1 cellular context compared by ENCODE assay signal in genomic region chr13:70544706-70545105, GRCh38.
TF ChIP-seq lines count a peak whose summit lies in the region.

No MANE protein-coding gene starts in this region.

TF ChIP-seq in GM12878, 131 proteins besides CTCF, POLR2A, EP300 and RAD21:
- TF ChIP-seq CREB1 (IDR thresholded peaks at IDR 0.05; ENCODE audit: low read depth), result no peak
- no peak for TF ChIP-seq MAX (IDR thresholded peaks at IDR 0.05; ENCODE audit: low read depth, low read length)
- TF ChIP-seq POLR2AphosphoS5 (IDR thresholded peaks at IDR 0.05; ENCODE audit: low read length), result no peak
TF ChIP-seq in GM12878: peak in this region for 0.
